In genomic region chr1:15958788-15959187, GRCh38 we compare ENCODE assay signal across 15 cellular contexts. TPM values are rescaled to one million over a fixed set of nuclear protein-coding genes. Genes with fewer than 3 reads are reported as not detected.
DNase-seq lines count a peak whose midpoint lies in the region; ATAC-seq, FAIRE-seq and TF ChIP-seq lines count a peak whose summit lies in the region.
"Had no signal": no experiment of that assay in that cellular context is flagged by ENCODE, and none has a peak within 500 bp of the region (broad histone marks: within the 10 kb centered on the region; RNA-seq: fewer than 3 reads in every experiment).

No MANE protein-coding gene starts in this region.

- H3K4me3 Mint-ChIP-seq in activated CD8-positive, alpha-beta T cell treated with anti-CD3 and anti-CD28 coated beads for 36 hours, result no peak overlapping the region
- H3K4me3 Mint-ChIP-seq in activated CD8-positive, alpha-beta T cell treated with anti-CD3 and anti-CD28 coated beads, Interleukin-2, amount 10 ng/mL, durations not matched to agents 7 days and 5 days, result no peak overlapping the region
- H3K4me3 Mint-ChIP-seq in stimulated activated effector memory CD8-positive, alpha-beta T cell treated with anti-CD3 and anti-CD28 coated beads, Interleukin-12 subunit alpha, Interleukin-12 subunit beta, amount 100 ng/mL, for 72 hours, result peak overlapping the region; percentile 41

- CTCF ChIA-PET in activated CD8-positive, alpha-beta T cell treated with anti-CD3 and anti-CD28 coated beads for 36 hours (lab: Charles Lee), result interaction anchor here (0.9 to 3.6 kb wide), 6 partner anchors 8 to 143 kb away, joined by 3 to 19 read pairs (median 4); partner anchors contain the start of gene ZBTB17
- CTCF ChIA-PET in activated CD8-positive, alpha-beta T cell treated with anti-CD3 and anti-CD28 coated beads, Interleukin-2, amount 10 ng/mL, durations not matched to agents 7 days and 5 days (lab: Charles Lee), result interaction anchor here (0.8 to 1.2 kb wide), 3 partner anchors 8 to 145 kb away, joined by 4 to 7 read pairs (median 4); partner anchors contain the start of gene ZBTB17
- CTCF ChIA-PET in endothelial cell of umbilical vein (lab: Charles Lee), result interaction anchor here (0.7 to 4.0 kb wide), 19 partner anchors 10 to 167 kb away, joined by 3 to 18 read pairs (median 4); partner anchors contain the start of gene ZBTB17

- H3K27ac ChIP-seq in SJCRH30, result no peak overlapping the region
- H3K27ac ChIP-seq in endothelial cell of umbilical vein (ENCODE audit: insufficient read depth, low read depth, low read length), result peak overlapping the region; percentile 48

- dilution Hi-C loops in endothelial cell of umbilical vein (cut with MboI; ENCODE audit: extremely low pct_ligation_motif_present, low sequenced_read_pairs), result no loop called here

- H3K36me3 ChIP-seq in SJCRH30, result peaks cover 4% of the 10 kb centered on the region; the same call in 1 of the 2 replicates
- H3K36me3 ChIP-seq in endothelial cell of umbilical vein (ENCODE audit: control insufficient read depth in 2 of 2, extremely low read depth in 1 of 2, insufficient read depth in 2 of 2, low read length in 2 of 2), result no peaks in the 10 kb centered on the region

- H3K9ac ChIP-seq in endothelial cell of umbilical vein (replicated peaks; ENCODE audit: extremely low read depth, insufficient read depth, low read length), result peak overlapping the region; percentile 10

- H4K20me1 ChIP-seq in endothelial cell of umbilical vein (replicated peaks; ENCODE audit: control insufficient read depth, extremely low read depth, insufficient read depth, low read length), result no peaks in the 10 kb centered on the region

- H3K4me1 Mint-ChIP-seq in activated CD8-positive, alpha-beta T cell treated with anti-CD3 and anti-CD28 coated beads for 36 hours (ENCODE audit: low read depth), result peaks cover 93% of the 10 kb centered on the region
- H3K4me1 Mint-ChIP-seq in activated CD8-positive, alpha-beta T cell treated with anti-CD3 and anti-CD28 coated beads, Interleukin-2, amount 10 ng/mL, durations not matched to agents 7 days and 5 days (ENCODE audit: low read depth), result peaks cover 53% of the 10 kb centered on the region
- H3K4me1 Mint-ChIP-seq in stimulated activated effector memory CD8-positive, alpha-beta T cell treated with anti-CD3 and anti-CD28 coated beads, Interleukin-12 subunit alpha, Interleukin-12 subunit beta, amount 100 ng/mL, for 72 hours, result peaks cover 88% of the 10 kb centered on the region

- FAIRE-seq in endothelial cell of umbilical vein (lab: Jason Lieb, UNC), result peak; percentile 80
- FAIRE-seq: kidney had no signal

- H2AFZ ChIP-seq in endothelial cell of umbilical vein (ENCODE audit: low read depth, low read length), result no peak overlapping the region

- BruUV-seq in endothelial cell of umbilical vein (replicated peaks; lab: Mats Ljungman, UMichigan), result no TSS peak

- no peak for TF ChIP-seq POLR2A in endothelial cell of umbilical vein (IDR thresholded peaks at IDR 0.05; ENCODE audit: low read depth, low read length)

- peaks cover 2% of the 10 kb centered on the region for H3K9me3 Mint-ChIP-seq in activated CD8-positive, alpha-beta T cell treated with anti-CD3 and anti-CD28 coated beads for 36 hours
- no peaks in the 10 kb centered on the region for H3K9me3 Mint-ChIP-seq in activated CD8-positive, alpha-beta T cell treated with anti-CD3 and anti-CD28 coated beads, Interleukin-2, amount 10 ng/mL, durations not matched to agents 7 days and 5 days (ENCODE audit: insufficient read depth)
- no peaks in the 10 kb centered on the region for H3K9me3 Mint-ChIP-seq in stimulated activated effector memory CD8-positive, alpha-beta T cell treated with anti-CD3 and anti-CD28 coated beads, Interleukin-12 subunit alpha, Interleukin-12 subunit beta, amount 100 ng/mL, for 72 hours

- no peaks in the 10 kb centered on the region for H3K9me1 ChIP-seq in endothelial cell of umbilical vein (replicated peaks; ENCODE audit: control insufficient read depth, extremely low read depth, insufficient read depth, low read length)

- ATAC-seq in activated CD8-positive, alpha-beta T cell treated with anti-CD3 and anti-CD28 coated beads for 36 hours, result no peak
- no peak for ATAC-seq in activated CD8-positive, alpha-beta T cell treated with anti-CD3 and anti-CD28 coated beads, Interleukin-2, amount 10 ng/mL, durations not matched to agents 7 days and 5 days
- peak; percentile 17 for ATAC-seq in stimulated activated effector memory CD8-positive, alpha-beta T cell treated with anti-CD3 and anti-CD28 coated beads, Interleukin-12 subunit alpha, Interleukin-12 subunit beta, amount 100 ng/mL, for 72 hours

- H3K36me3 Mint-ChIP-seq in activated CD8-positive, alpha-beta T cell treated with anti-CD3 and anti-CD28 coated beads for 36 hours (ENCODE audit: low read depth), result peaks cover 30% of the 10 kb centered on the region
- H3K36me3 Mint-ChIP-seq in activated CD8-positive, alpha-beta T cell treated with anti-CD3 and anti-CD28 coated beads, Interleukin-2, amount 10 ng/mL, durations not matched to agents 7 days and 5 days (ENCODE audit: low read depth), result peaks cover 10% of the 10 kb centered on the region
- H3K36me3 Mint-ChIP-seq in stimulated activated effector memory CD8-positive, alpha-beta T cell treated with anti-CD3 and anti-CD28 coated beads, Interleukin-12 subunit alpha, Interleukin-12 subunit beta, amount 100 ng/mL, for 72 hours, result peaks cover 44% of the 10 kb centered on the region

- H3K9me3 ChIP-seq in SJCRH30 (replicated peaks) (no peaks in the 10 kb centered on the region), endothelial cell of umbilical vein (replicated peaks; ENCODE audit: control insufficient read depth, insufficient read depth, low read length) (no peaks in the 10 kb centered on the region)

- no peak for TF ChIP-seq CTCF in activated CD8-positive, alpha-beta T cell treated with anti-CD3 and anti-CD28 coated beads for 36 hours (IDR thresholded peaks at IDR 0.05)
- peak; percentile 4 to 12 for TF ChIP-seq CTCF in endothelial cell of umbilical vein (IDR thresholded peaks at IDR 0.05; ENCODE audit: extremely low read depth in 1 of 2, insufficient read depth in 1 of 2, low read depth in 1 of 2, low read length in 2 of 2)

- no peak for DNase-seq in activated CD8-positive, alpha-beta T cell treated with anti-CD3 and anti-CD28 coated beads for 36 hours
- DNase-seq in activated CD8-positive, alpha-beta T cell treated with anti-CD3 and anti-CD28 coated beads, Interleukin-2, amount 10 ng/mL, durations not matched to agents 7 days and 5 days, result no peak
- DNase-seq in SJCRH30 (peak; percentile 27 to 58), endothelial cell of umbilical vein (ENCODE audit: low read depth, low spot score) (peak; percentile 73), NCI-H146 (lab: John Stamatoyannopoulos, UW) (no peak), NCI-H1436 (lab: John Stamatoyannopoulos, UW) (no peak), GM19240 (ENCODE audit: insufficient read length, low spot score) (no peak)
- no peak for DNase-seq in stimulated activated effector memory CD8-positive, alpha-beta T cell treated with anti-CD3 and anti-CD28 coated beads, Interleukin-12 subunit alpha, Interleukin-12 subunit beta, amount 100 ng/mL, for 72 hours (ENCODE audit: low spot score in 2 of 2)
- DNase-seq: activated CD4-positive, alpha-beta T cell treated with anti-CD3 and anti-CD28 coated beads for 48 hours; GF-D8; H7; kidney; MM.1S; NCI-H226; SHP77 treated with DMSO at 0.1 percent for 48 hours had no signal

- peaks cover 22% of the 10 kb centered on the region for H3K4me1 ChIP-seq in SJCRH30
- H3K4me1 ChIP-seq in endothelial cell of umbilical vein (ENCODE audit: control insufficient read depth, extremely low read depth, insufficient read depth, low read length), result peaks cover 36% of the 10 kb centered on the region

- POLR2A ChIA-PET in activated CD8-positive, alpha-beta T cell treated with anti-CD3 and anti-CD28 coated beads for 36 hours (lab: Charles Lee), result interaction anchor here (0.9 to 4.2 kb wide), 8 partner anchors 8 to 124 kb away, joined by 3 to 27 read pairs (median 4); partner anchors contain the start of gene ZBTB17
- POLR2A ChIA-PET in activated CD8-positive, alpha-beta T cell treated with anti-CD3 and anti-CD28 coated beads, Interleukin-2, amount 10 ng/mL, durations not matched to agents 7 days and 5 days (lab: Charles Lee), result interaction anchor here (0.7 to 2.2 kb wide), 3 partner anchors 8 to 110 kb away, joined by 3 to 12 read pairs (median 4); no protein-coding TSS in a partner anchor
- POLR2A ChIA-PET in endothelial cell of umbilical vein (lab: Charles Lee), result interaction anchor here (0.6 kb wide), 1 partner anchor 214 kb away, joined by 3 read pairs; no protein-coding TSS in a partner anchor

- H3K4me3 ChIP-seq in SJCRH30, result no peak overlapping the region
- no peak overlapping the region for H3K4me3 ChIP-seq in endothelial cell of umbilical vein (replicated peaks in 1 of 3; ENCODE audit: insufficient read depth in 1 of 3, low read depth in 1 of 3, low read length in 3 of 3)

- intact Hi-C loops in activated CD8-positive, alpha-beta T cell treated with anti-CD3 and anti-CD28 coated beads for 36 hours (cut with micrococcal nuclease), result no loop called here
- intact Hi-C loops in endothelial cell of umbilical vein (cut with micrococcal nuclease), result loop anchor here (1.0 to 2.0 kb wide), 2 partner anchors 8 to 16 kb away; no protein-coding TSS in a partner anchor

- no peaks in the 10 kb centered on the region for H3K27me3 Mint-ChIP-seq in activated CD8-positive, alpha-beta T cell treated with anti-CD3 and anti-CD28 coated beads for 36 hours
- H3K27me3 Mint-ChIP-seq in activated CD8-positive, alpha-beta T cell treated with anti-CD3 and anti-CD28 coated beads, Interleukin-2, amount 10 ng/mL, durations not matched to agents 7 days and 5 days (ENCODE audit: low read depth), result no peaks in the 10 kb centered on the region

- H3K4me2 ChIP-seq in endothelial cell of umbilical vein (ENCODE audit: insufficient read depth, low read length), result peak overlapping the region; percentile 12

- peak overlapping the region; percentile 92 for H3K27ac Mint-ChIP-seq in activated CD8-positive, alpha-beta T cell treated with anti-CD3 and anti-CD28 coated beads for 36 hours
- H3K27ac Mint-ChIP-seq in activated CD8-positive, alpha-beta T cell treated with anti-CD3 and anti-CD28 coated beads, Interleukin-2, amount 10 ng/mL, durations not matched to agents 7 days and 5 days, result no peak overlapping the region
- peak overlapping the region; percentile 94 for H3K27ac Mint-ChIP-seq in stimulated activated effector memory CD8-positive, alpha-beta T cell treated with anti-CD3 and anti-CD28 coated beads, Interleukin-12 subunit alpha, Interleukin-12 subunit beta, amount 100 ng/mL, for 72 hours

- H3K27me3 ChIP-seq in SJCRH30 (no peaks in the 10 kb centered on the region), endothelial cell of umbilical vein (ENCODE audit: control insufficient read depth in 2 of 2, insufficient read depth in 2 of 2, low read length in 2 of 2) (no peaks in the 10 kb centered on the region)

- H3K79me2 ChIP-seq in endothelial cell of umbilical vein (ENCODE audit: control insufficient read depth, insufficient read depth, low read length), result peaks cover 57% of the 10 kb centered on the region

RNA-seq across cellular contexts. Expression of gene ZBTB17, which starts 17.1 kb away (rescaled TPM):
- total RNA-seq in activated CD8-positive, alpha-beta T cell treated with anti-CD3 and anti-CD28 coated beads for 36 hours, result 10 to 100 TPM; 44.1 to 45.7 TPM
- 10 to 100 TPM; 32.3 to 33.3 TPM for total RNA-seq in activated CD8-positive, alpha-beta T cell treated with anti-CD3 and anti-CD28 coated beads, Interleukin-2, amount 10 ng/mL, durations not matched to agents 7 days and 5 days
- 27.1 and 34.9 TPM in 2 replicates for total RNA-seq in SJCRH30 (2014; rRNA removed; shearing (Covaris generic))
- 38.5 and 43.9 TPM in 2 replicates for total RNA-seq in endothelial cell of umbilical vein
- 72.7 and 76.2 TPM in 2 replicates for polyA plus RNA-seq in endothelial cell of umbilical vein
- 42.3 and 47.8 TPM in 2 replicates for polyA plus RNA-seq in endothelial cell of umbilical vein (2011; cell fraction: cytosol; rRNA removed)
- polyA plus RNA-seq in endothelial cell of umbilical vein (2011; cell fraction: nucleus; rRNA removed), result 226 and 245 TPM in 2 replicates
- 27.1 and 29.9 TPM in 2 replicates for polyA plus RNA-seq in endothelial cell of umbilical vein (2012)
- polyA minus RNA-seq in endothelial cell of umbilical vein, result 55.6 and 66.1 TPM in 2 replicates
- polyA minus RNA-seq in endothelial cell of umbilical vein (2011; cell fraction: cytosol; rRNA and poly(A)+ RNA removed), result 16.0 TPM
- polyA minus RNA-seq in endothelial cell of umbilical vein (2011; cell fraction: nucleus; rRNA and poly(A)+ RNA removed), result 49.6 and 75.2 TPM in 2 replicates

RNA-seq across cellular contexts. Expression of gene SRARP, which starts 45.2 kb away (rescaled TPM):
- total RNA-seq in activated CD8-positive, alpha-beta T cell treated with anti-CD3 and anti-CD28 coated beads for 36 hours, result not detected
- not detected for total RNA-seq in activated CD8-positive, alpha-beta T cell treated with anti-CD3 and anti-CD28 coated beads, Interleukin-2, amount 10 ng/mL, durations not matched to agents 7 days and 5 days
- not detected in 2 replicates for total RNA-seq in SJCRH30 (2014; rRNA removed; shearing (Covaris generic))
- not detected in 2 replicates for total RNA-seq in endothelial cell of umbilical vein
- polyA plus RNA-seq in endothelial cell of umbilical vein, result not detected in 2 replicates
- polyA plus RNA-seq in endothelial cell of umbilical vein (2011; cell fraction: cytosol; rRNA removed), result not detected in 2 replicates
- not detected in 2 replicates for polyA plus RNA-seq in endothelial cell of umbilical vein (2011; cell fraction: nucleus; rRNA removed)
- polyA plus RNA-seq in endothelial cell of umbilical vein (2012), result not detected in 2 replicates
- not detected in 2 replicates for polyA minus RNA-seq in endothelial cell of umbilical vein
- polyA minus RNA-seq in endothelial cell of umbilical vein (2011; cell fraction: cytosol; rRNA and poly(A)+ RNA removed), result not detected
- not detected in 2 replicates for polyA minus RNA-seq in endothelial cell of umbilical vein (2011; cell fraction: nucleus; rRNA and poly(A)+ RNA removed)

RNA-seq across cellular contexts. Expression of gene HSPB7, which starts 59.1 kb away (rescaled TPM):
- not detected for total RNA-seq in activated CD8-positive, alpha-beta T cell treated with anti-CD3 and anti-CD28 coated beads for 36 hours
- not detected for total RNA-seq in activated CD8-positive, alpha-beta T cell treated with anti-CD3 and anti-CD28 coated beads, Interleukin-2, amount 10 ng/mL, durations not matched to agents 7 days and 5 days
- total RNA-seq in SJCRH30 (2014; rRNA removed; shearing (Covaris generic)), result 81.4 and 83.9 TPM in 2 replicates
- not detected in 2 replicates for total RNA-seq in endothelial cell of umbilical vein
- polyA plus RNA-seq in endothelial cell of umbilical vein, result not detected in 2 replicates
- not detected in 2 replicates for polyA plus RNA-seq in endothelial cell of umbilical vein (2011; cell fraction: cytosol; rRNA removed)
- polyA plus RNA-seq in endothelial cell of umbilical vein (2011; cell fraction: nucleus; rRNA removed), result not detected in 2 replicates
- not detected in 2 replicates for polyA plus RNA-seq in endothelial cell of umbilical vein (2012)
- not detected in 2 replicates for polyA minus RNA-seq in endothelial cell of umbilical vein
- 0.51 TPM for polyA minus RNA-seq in endothelial cell of umbilical vein (2011; cell fraction: cytosol; rRNA and poly(A)+ RNA removed)
- not detected in 2 replicates for polyA minus RNA-seq in endothelial cell of umbilical vein (2011; cell fraction: nucleus; rRNA and poly(A)+ RNA removed)

Comparison
In these comparisons a context has a peak if more than half of its experiments do, and no peak if none do; other contexts are left out.
1. DNase-seq: peak in SJCRH30 (2 of 2) and endothelial cell of umbilical vein (single experiment); none in activated CD8-positive, alpha-beta T cell treated with anti-CD3 and anti-CD28 coated beads for 36 hours (single experiment), activated CD8-positive, alpha-beta T cell treated with anti-CD3 and anti-CD28 coated beads, Interleukin-2, amount 10 ng/mL, durations not matched to agents 7 days and 5 days (single experiment), stimulated activated effector memory CD8-positive, alpha-beta T cell treated with anti-CD3 and anti-CD28 coated beads, Interleukin-12 subunit alpha, Interleukin-12 subunit beta, amount 100 ng/mL, for 72 hours (0 of 2), NCI-H146 (single experiment), NCI-H1436 (single experiment) and GM19240 (single experiment).
2. RNA of gene HSPB7, which starts 59.1 kb away (total RNA-seq): 81.4 to 83.9 TPM in SJCRH30; not detected in activated CD8-positive, alpha-beta T cell treated with anti-CD3 and anti-CD28 coated beads for 36 hours, not detected in activated CD8-positive, alpha-beta T cell treated with anti-CD3 and anti-CD28 coated beads, Interleukin-2, amount 10 ng/mL, durations not matched to agents 7 days and 5 days and not detected in endothelial cell of umbilical vein; every median in the first group is over 10 times any median in the second.